In genomic region chr18:79635127-79635726, GRCh38 we compare ENCODE assay signal across 20 cellular contexts. TPM values are rescaled to one million over a fixed set of nuclear protein-coding genes. Genes with fewer than 3 reads are reported as not detected.
DNase-seq lines count a peak whose midpoint lies in the region; ATAC-seq and TF ChIP-seq lines count a peak whose summit lies in the region.
"Had no signal": no experiment of that assay in that cellular context is flagged by ENCODE, and none has a peak within 500 bp of the region (broad histone marks: within the 10 kb centered on the region; RNA-seq: fewer than 3 reads in every experiment).

No MANE protein-coding gene starts in this region.

- no peak overlapping the region for H3K27ac ChIP-seq in right atrium auricular region
- no peak overlapping the region for H3K27ac ChIP-seq in osteoblast (ENCODE audit: low read depth, low read length)

- DNase-seq in right atrium auricular region (ENCODE audit: low spot score) (peak; percentile 49), left ventricle myocardium superior (no peak), osteoblast (ENCODE audit: insufficient read length, low spot score, missing footprints) (peak; percentile 58), GOT3 (lab: John Stamatoyannopoulos, UW) (no peak), NCI-H510A treated with DMSO at 0.1 percent for 48 hours (lab: John Stamatoyannopoulos, UW) (no peak)
- DNase-seq in activated T-cell treated with anti-CD3 and anti-CD28 coated beads, Interleukin-2, amount 50 U/mL, for 1 hour: no peak
- DNase-seq: Caco-2; CD4-positive, alpha-beta T cell; DMS153; GDM1; NCI-H1105 treated with DMSO at 0.1 percent for 48 hours; NCI-H1694 treated with DMSO at 0.1 percent for 48 hours; NCI-H2107; NCI-H2227 treated with DMSO at 0.1 percent for 48 hours; NCI-H524; PC-3; RPMI8226; SHP77 treated with DMSO at 0.1 percent for 48 hours had no signal

- H3K36me3 Mint-ChIP-seq in dendritic cell treated with granulocyte-macrophage colony-stimulating factor and Interleukin-4, amounts not matched to agents 40 ng/mL and 50 ng/mL, for 4 days (ENCODE audit: low read depth): no peaks in the 10 kb centered on the region

- no peak overlapping the region for H2AFZ ChIP-seq in osteoblast (ENCODE audit: low read length)

- ATAC-seq in left ventricle myocardium superior (no peak), GM19328 (IDR thresholded peaks at IDR 0.05; ENCODE audit: unreplicated experiment) (no peak)
- ATAC-seq: PC-3 had no signal

- intact Hi-C loops in left ventricle myocardium superior (cut with micrococcal nuclease): no loop called here
- intact Hi-C loops in dendritic cell treated with granulocyte-macrophage colony-stimulating factor and Interleukin-4, amounts not matched to agents 40 ng/mL and 50 ng/mL, for 4 days (cut with micrococcal nuclease): no loop called here

- H3K4me2 ChIP-seq in osteoblast (ENCODE audit: insufficient read depth, low read length): no peak overlapping the region

- H3K36me3 ChIP-seq in right atrium auricular region (no peaks in the 10 kb centered on the region), osteoblast (ENCODE audit: insufficient read depth, low read length) (no peaks in the 10 kb centered on the region)

- no peak overlapping the region for H3K4me3 ChIP-seq in right atrium auricular region
- no peak overlapping the region for H3K4me3 ChIP-seq in osteoblast (ENCODE audit: insufficient read depth, low read length)

- no peak overlapping the region for H3K4me3 Mint-ChIP-seq in dendritic cell treated with granulocyte-macrophage colony-stimulating factor and Interleukin-4, amounts not matched to agents 40 ng/mL and 50 ng/mL, for 4 days
- H3K4me3 Mint-ChIP-seq: CD4-positive, alpha-beta T cell had no signal

- H3K4me1 Mint-ChIP-seq in dendritic cell treated with granulocyte-macrophage colony-stimulating factor and Interleukin-4, amounts not matched to agents 40 ng/mL and 50 ng/mL, for 4 days (ENCODE audit: low read depth): peaks cover 41% of the 10 kb centered on the region

- no peak for TF ChIP-seq CTCF in right atrium auricular region (IDR thresholded peaks at IDR 0.05)
- TF ChIP-seq CTCF in osteoblast (IDR thresholded peaks at IDR 0.05; ENCODE audit: extremely low read depth, low read depth, low read length): no peak

- peaks cover 11% of the 10 kb centered on the region for H3K9me3 Mint-ChIP-seq in dendritic cell treated with granulocyte-macrophage colony-stimulating factor and Interleukin-4, amounts not matched to agents 40 ng/mL and 50 ng/mL, for 4 days

- H3K9me3 ChIP-seq in right atrium auricular region (no peaks in the 10 kb centered on the region), osteoblast (ENCODE audit: low read depth, low read length) (no peaks in the 10 kb centered on the region)
- H3K9me3 ChIP-seq: Caco-2 had no signal

- H3K4me1 ChIP-seq in right atrium auricular region: peaks cover 0 to 3% of the 10 kb centered on the region in 2 donors
- peaks cover 3% of the 10 kb centered on the region for H3K4me1 ChIP-seq in osteoblast (ENCODE audit: insufficient read depth, low read length)
- H3K4me1 ChIP-seq: Caco-2 had no signal

- H4K20me1 ChIP-seq in osteoblast (ENCODE audit: insufficient read depth, low read length): no peaks in the 10 kb centered on the region

- peak overlapping the region; percentile 84 for H3K27ac Mint-ChIP-seq in dendritic cell treated with granulocyte-macrophage colony-stimulating factor and Interleukin-4, amounts not matched to agents 40 ng/mL and 50 ng/mL, for 4 days
- H3K27ac Mint-ChIP-seq: CD4-positive, alpha-beta T cell had no signal

- H3K27me3 Mint-ChIP-seq in dendritic cell treated with granulocyte-macrophage colony-stimulating factor and Interleukin-4, amounts not matched to agents 40 ng/mL and 50 ng/mL, for 4 days: peaks cover 33% of the 10 kb centered on the region

- no peaks in the 10 kb centered on the region for H3K79me2 ChIP-seq in osteoblast (ENCODE audit: insufficient read depth, low read length)

- H3K27me3 ChIP-seq in right atrium auricular region (peaks cover 0 to 9% of the 10 kb centered on the region in 2 donors), osteoblast (ENCODE audit: insufficient read depth, low read length) (peaks cover 4% of the 10 kb centered on the region)

RNA-seq across cellular contexts. Expression of gene CTDP1, which starts 44.4 kb away (rescaled TPM):
- total RNA-seq in right atrium auricular region (1 to 10 TPM; 6.3 to 9.2 TPM), left ventricle myocardium superior (10.2 TPM), osteoblast (25.0 and 26.8 TPM in 2 replicates)

Comparison
In these comparisons a context has a peak if more than half of its experiments do, and no peak if none do; other contexts are left out.
1. DNase-seq: peak in right atrium auricular region (single experiment) and osteoblast (single experiment); none in left ventricle myocardium superior (single experiment), GOT3 (single experiment), activated T-cell treated with anti-CD3 and anti-CD28 coated beads, Interleukin-2, amount 50 U/mL, for 1 hour (single experiment) and NCI-H510A treated with DMSO at 0.1 percent for 48 hours (single experiment).